34 cellular contexts compared by ENCODE assay signal in genomic region chr5:34804913-34805312, GRCh38. TPM values are rescaled to one million over a fixed set of nuclear protein-coding genes. Genes with fewer than 3 reads are reported as not detected.
DNase-seq lines count a peak whose midpoint lies in the region; ATAC-seq and TF ChIP-seq lines count a peak whose summit lies in the region.
"Had no signal": no experiment of that assay in that cellular context is flagged by ENCODE, and none has a peak within 500 bp of the region (broad histone marks: within the 10 kb centered on the region; RNA-seq: fewer than 3 reads in every experiment).

No MANE protein-coding gene starts in this region.

- H3K27me3 ChIP-seq in breast epithelium (no peaks in the 10 kb centered on the region), mammary epithelial cell (ENCODE audit: insufficient read depth, low read length) (no peaks in the 10 kb centered on the region)
- H3K27me3 ChIP-seq: esophagus squamous epithelium, pancreas, right atrium auricular region, uterus had no signal

- H3K9me3 ChIP-seq in breast epithelium: no peaks in the 10 kb centered on the region
- no peaks in the 10 kb centered on the region for H3K9me3 ChIP-seq in mammary epithelial cell (replicated peaks; ENCODE audit: insufficient read depth, low read length)
- H3K9me3 ChIP-seq: esophagus squamous epithelium, pancreas, right atrium auricular region, uterus had no signal

- H3K4me1 ChIP-seq in breast epithelium: no peaks in the 10 kb centered on the region
- H3K4me1 ChIP-seq in mammary epithelial cell (ENCODE audit: insufficient read depth, low read length): no peaks in the 10 kb centered on the region
- H3K4me1 ChIP-seq: pancreas, right atrium auricular region, uterus had no signal

- BruUV-seq in mammary epithelial cell (replicated peaks; lab: Mats Ljungman, UMichigan): no TSS peak

- no peaks in the 10 kb centered on the region for H3K9me3 Mint-ChIP-seq in activated T-cell treated with anti-CD3 and anti-CD28 coated beads, Interleukin-2, amount 50 U/mL, for 4 hours
- H3K9me3 Mint-ChIP-seq: activated CD4-positive, alpha-beta T cell treated with anti-CD3 and anti-CD28 coated beads, Interleukin-2, amount 10 ng/mL, durations not matched to agents 7 days and 5 days; activated naive CD8-positive, alpha-beta T cell treated with anti-CD3 and anti-CD28 coated beads, Interleukin-2, amount 50 U/mL, for 24 hours; activated T-cell treated with anti-CD3 and anti-CD28 coated beads, Interleukin-2, amount 50 U/mL, for 24 hours; CD4-positive, alpha-beta memory T cell; effector memory CD8-positive, alpha-beta T cell; neural crest cell; stimulated activated effector memory CD8-positive, alpha-beta T cell treated with anti-CD3 and anti-CD28 coated beads, Interleukin-12 subunit alpha, Interleukin-12 subunit beta, amount 100 ng/mL, for 72 hours had no signal

- no peak for ATAC-seq in activated T-cell treated with anti-CD3 and anti-CD28 coated beads, Interleukin-2, amount 50 U/mL, for 4 hours
- ATAC-seq: activated naive CD8-positive, alpha-beta T cell treated with anti-CD3 and anti-CD28 coated beads, Interleukin-2, amount 50 U/mL, for 24 hours; effector memory CD8-positive, alpha-beta T cell; left ventricle myocardium superior; Panc1; pancreas; stimulated activated effector memory CD8-positive, alpha-beta T cell treated with anti-CD3 and anti-CD28 coated beads, Interleukin-12 subunit alpha, Interleukin-12 subunit beta, amount 100 ng/mL, for 72 hours had no signal

- no peaks in the 10 kb centered on the region for H4K20me1 ChIP-seq in mammary epithelial cell (ENCODE audit: insufficient read depth, low read length)

- H3K27me3 Mint-ChIP-seq in activated T-cell treated with anti-CD3 and anti-CD28 coated beads, Interleukin-2, amount 50 U/mL, for 4 hours (ENCODE audit: low read depth): no peaks in the 10 kb centered on the region
- H3K27me3 Mint-ChIP-seq: activated CD4-positive, alpha-beta T cell treated with anti-CD3 and anti-CD28 coated beads, Interleukin-2, amount 10 ng/mL, durations not matched to agents 7 days and 5 days; activated naive CD8-positive, alpha-beta T cell treated with anti-CD3 and anti-CD28 coated beads, Interleukin-2, amount 50 U/mL, for 24 hours; activated T-cell treated with anti-CD3 and anti-CD28 coated beads, Interleukin-2, amount 50 U/mL, for 24 hours had no signal

- no peak overlapping the region for H3K4me3 Mint-ChIP-seq in activated T-cell treated with anti-CD3 and anti-CD28 coated beads, Interleukin-2, amount 50 U/mL, for 4 hours
- H3K4me3 Mint-ChIP-seq: activated CD4-positive, alpha-beta T cell treated with anti-CD3 and anti-CD28 coated beads, Interleukin-2, amount 10 ng/mL, durations not matched to agents 7 days and 5 days; activated naive CD8-positive, alpha-beta T cell treated with anti-CD3 and anti-CD28 coated beads, Interleukin-2, amount 50 U/mL, for 24 hours; activated T-cell treated with anti-CD3 and anti-CD28 coated beads, Interleukin-2, amount 50 U/mL, for 24 hours; CD4-positive, alpha-beta memory T cell; effector memory CD8-positive, alpha-beta T cell; neural crest cell; stimulated activated effector memory CD8-positive, alpha-beta T cell treated with anti-CD3 and anti-CD28 coated beads, Interleukin-12 subunit alpha, Interleukin-12 subunit beta, amount 100 ng/mL, for 72 hours had no signal

- no peaks in the 10 kb centered on the region for H3K4me1 Mint-ChIP-seq in activated T-cell treated with anti-CD3 and anti-CD28 coated beads, Interleukin-2, amount 50 U/mL, for 4 hours (ENCODE audit: low read depth)
- H3K4me1 Mint-ChIP-seq: activated CD4-positive, alpha-beta T cell treated with anti-CD3 and anti-CD28 coated beads, Interleukin-2, amount 10 ng/mL, durations not matched to agents 7 days and 5 days; activated naive CD8-positive, alpha-beta T cell treated with anti-CD3 and anti-CD28 coated beads, Interleukin-2, amount 50 U/mL, for 24 hours; CD4-positive, alpha-beta memory T cell; neural crest cell; stimulated activated effector memory CD8-positive, alpha-beta T cell treated with anti-CD3 and anti-CD28 coated beads, Interleukin-12 subunit alpha, Interleukin-12 subunit beta, amount 100 ng/mL, for 72 hours had no signal

- in situ Hi-C loops in mammary epithelial cell (cut with MboI; ENCODE audit: low sequenced_read_pairs in 2 of 2): no loop called here

- H3K4me3 ChIP-seq in breast epithelium (no peak overlapping the region), mammary epithelial cell (replicated peaks in 1 of 3; ENCODE audit: insufficient read depth in 1 of 3, low read depth in 2 of 3, low read length in 3 of 3) (no peak overlapping the region), choroid plexus epithelial cell (ENCODE audit: low read depth, low read length) (no peak overlapping the region)
- H3K4me3 ChIP-seq: coronary artery, esophagus squamous epithelium, GM23248, pancreas, right atrium auricular region, uterus had no signal

- no peak overlapping the region for H3K4me2 ChIP-seq in mammary epithelial cell (ENCODE audit: insufficient read depth, low read depth, low read length)

- H3K27ac ChIP-seq in breast epithelium (peak overlapping the region; percentile 4 to 12), mammary epithelial cell (ENCODE audit: insufficient read depth, low read depth, low read length) (no peak overlapping the region)
- H3K27ac ChIP-seq: coronary artery, esophagus squamous epithelium, GM23248, pancreas, right atrium auricular region, uterus had no signal

- TF ChIP-seq POLR2A in breast epithelium (IDR thresholded peaks at IDR 0.05): no peak

- intact Hi-C loops in breast epithelium (cut with DNase I; ENCODE audit: low total_unique reads): no loop called here
- intact Hi-C loops in mammary epithelial cell (cut with micrococcal nuclease): no loop called here

- H2AFZ ChIP-seq in mammary epithelial cell (ENCODE audit: low read depth, low read length): no peak overlapping the region
- H2AFZ ChIP-seq: GM23248 had no signal

- H3K36me3 ChIP-seq in breast epithelium: no peaks in the 10 kb centered on the region
- peaks cover 8% of the 10 kb centered on the region for H3K36me3 ChIP-seq in mammary epithelial cell (ENCODE audit: insufficient read depth, low read length)
- H3K36me3 ChIP-seq: pancreas, right atrium auricular region, uterus had no signal

- dilution Hi-C loops in mammary epithelial cell (cut with HindIII; ENCODE audit: low sequenced_read_pairs): no loop called here

- CTCF ChIA-PET in mammary epithelial cell (lab: Charles Lee; ENCODE audit: low non-redundant PET): no interaction called here

- H3K79me2 ChIP-seq in mammary epithelial cell (ENCODE audit: insufficient read depth, low read length): no peaks in the 10 kb centered on the region

- no peaks in the 10 kb centered on the region for H3K36me3 Mint-ChIP-seq in activated T-cell treated with anti-CD3 and anti-CD28 coated beads, Interleukin-2, amount 50 U/mL, for 4 hours (ENCODE audit: insufficient read depth)
- H3K36me3 Mint-ChIP-seq: stimulated activated effector memory CD8-positive, alpha-beta T cell treated with anti-CD3 and anti-CD28 coated beads, Interleukin-12 subunit alpha, Interleukin-12 subunit beta, amount 100 ng/mL, for 72 hours had no signal

- no peak for DNase-seq in breast epithelium (ENCODE audit: low spot score in 2 of 2)
- DNase-seq in mammary epithelial cell: no peak
- peak; percentile 39 for DNase-seq in choroid plexus epithelial cell (ENCODE audit: low read depth)
- peak; percentile 88 for DNase-seq in myocyte (ENCODE audit: low read depth)
- DNase-seq in activated T-cell treated with anti-CD3 and anti-CD28 coated beads, Interleukin-2, amount 50 U/mL, for 4 hours: no peak
- no peak for DNase-seq in KG1 (lab: John Stamatoyannopoulos, UW)
- no peak for DNase-seq in NCI-H774 (lab: John Stamatoyannopoulos, UW)
- no peak for DNase-seq in NCI-H510A (lab: John Stamatoyannopoulos, UW)
- DNase-seq: activated CD4-positive, alpha-beta T cell treated with anti-CD3 and anti-CD28 coated beads, Interleukin-2, amount 10 ng/mL, durations not matched to agents 7 days and 5 days; activated gamma-delta T cell treated with Interleukin-2 at 50 U/mL for 16 hours; activated naive CD8-positive, alpha-beta T cell treated with anti-CD3 and anti-CD28 coated beads, Interleukin-2, amount 50 U/mL, for 24 hours; activated T-cell treated with anti-CD3 and anti-CD28 coated beads, Interleukin-2, amount 50 U/mL, for 24 hours; CD4-positive, alpha-beta memory T cell; effector memory CD8-positive, alpha-beta T cell; EL; esophagus squamous epithelium; GM23248; Karpas-422; left ventricle myocardium superior; NCI-H1436 treated with DMSO at 0.1 percent for 48 hours; NCI-H526; pancreas; SIG-M5; stimulated activated CD4-positive, alpha-beta T cell treated with anti-CD3 and anti-CD28 coated beads, Interleukin-12 subunit alpha, Interleukin-12 subunit beta, amount 100 ng/mL, for 4 hours; stimulated activated CD4-positive, alpha-beta T cell treated with anti-CD3 and anti-CD28 coated beads, Interleukin-4, amount 100 ng/mL, for 1 hour; SW 1271; T-helper 9 cell; uterus had no signal

- 98% methylated on average over 5 of the region's 5 CpGs for WGBS in mammary epithelial cell (ENCODE audit: low coverage, missing lambda C conversion rate)

- no peak for TF ChIP-seq CTCF in breast epithelium (IDR thresholded peaks at IDR 0.05)
- no peak for TF ChIP-seq CTCF in mammary epithelial cell (conservative IDR thresholded peaks at IDR 0.05 in 1 of 2, IDR thresholded peaks at IDR 0.05 in 1 of 2; ENCODE audit: extremely low read depth in 1 of 2, insufficient read depth in 1 of 2, low read depth in 1 of 2, low read length in 2 of 2)
- no peak for TF ChIP-seq CTCF in choroid plexus epithelial cell (conservative IDR thresholded peaks at IDR 0.05; ENCODE audit: low read depth, low read length)

- no peak overlapping the region for H3K9ac ChIP-seq in mammary epithelial cell (ENCODE audit: insufficient read depth, low read length)
- H3K9ac ChIP-seq: GM23248 had no signal

RNA-seq across cellular contexts. Expression of gene TTC23L, which starts 34.1 kb away (rescaled TPM):
- total RNA-seq in breast epithelium (1 to 10 TPM in 2 of 3 donors, not detected in 1; 1.3 to 2.0 TPM), mammary epithelial cell (under 1 TPM in 1 of 2 donors, not detected in 1; 0.17 TPM), myocyte (not detected in 2 replicates)
- 0.10 TPM for polyA plus RNA-seq in mammary epithelial cell
- not detected for polyA minus RNA-seq in mammary epithelial cell
- polyA plus RNA-seq in myocyte (2012): 0.05 TPM
- total RNA-seq in activated T-cell treated with anti-CD3 and anti-CD28 coated beads, Interleukin-2, amount 50 U/mL, for 4 hours: under 1 TPM in 1 of 3 donors, not detected in 2; 0.10 TPM
- total RNA-seq: A172; activated CD4-positive, alpha-beta T cell treated with anti-CD3 and anti-CD28 coated beads, Interleukin-2, amount 10 ng/mL, durations not matched to agents 7 days and 5 days; left ventricle myocardium superior had no signal
- polyA plus RNA-seq: CD4-positive, alpha-beta memory T cell; GM23248 had no signal

Comparison
In these comparisons a context has a peak if more than half of its experiments do, and no peak if none do; other contexts are left out.
1. DNase-seq: peak in choroid plexus epithelial cell (single experiment) and myocyte (single experiment); none in breast epithelium (0 of 2), mammary epithelial cell (single experiment), activated T-cell treated with anti-CD3 and anti-CD28 coated beads, Interleukin-2, amount 50 U/mL, for 4 hours (single experiment), KG1 (single experiment), NCI-H774 (single experiment) and NCI-H510A (single experiment).